ENCODE assay signal across 21 cellular contexts in genomic region chr13:58680115-58680514, GRCh38.
A peak's percentile ranks its signal among the peaks of the same experiment; 100 is the strongest.
DNase-seq lines count a peak whose midpoint lies in the region; ATAC-seq, FAIRE-seq and TF ChIP-seq lines count a peak whose summit lies in the region.
"Had no signal": no experiment of that assay in that cellular context is flagged by ENCODE, and none has a peak within 500 bp of the region (broad histone marks: within the 10 kb centered on the region; RNA-seq: fewer than 3 reads in every experiment).

No MANE protein-coding gene starts in this region.

- H3K27ac Mint-ChIP-seq in GM23338, result no peak overlapping the region
- H3K27ac Mint-ChIP-seq in neural progenitor cell, result no peak overlapping the region
- no peak overlapping the region for H3K27ac Mint-ChIP-seq in activated CD4-positive, alpha-beta memory T cell treated with anti-CD3 and anti-CD28 coated beads, Interleukin-2, amount 10 ng/mL, durations not matched to agents 7 days and 5 days

- ATAC-seq in GM23338 (peak; percentile 91), HG03095 (IDR thresholded peaks at IDR 0.05; ENCODE audit: unreplicated experiment) (no peak)
- ATAC-seq: GM12878 had no signal

- H3K9me2 ChIP-seq in GM23338 (ENCODE audit: insufficient read depth), result no peaks in the 10 kb centered on the region

- H3K56ac ChIP-seq in H1 (replicated peaks; ENCODE audit: insufficient read length, low read depth, low read length), result no peak overlapping the region

- CTCF ChIA-PET in H1 (lab: Charles Lee; ENCODE audit: partially characterized antibody), result interaction anchor here (0.5 kb wide), 1 partner anchor 794 kb away, joined by 3 read pairs; no protein-coding TSS in a partner anchor
- CTCF ChIA-PET in activated CD4-positive, alpha-beta memory T cell treated with anti-CD3 and anti-CD28 coated beads, Interleukin-2, amount 10 ng/mL, durations not matched to agents 7 days and 5 days (lab: Charles Lee), result no interaction called here

- WGBS in H1 (ENCODE audit: extremely low coverage in 1 of 2, insufficient coverage in 1 of 2, insufficient read length in 1 of 2, insufficient replicate concordance in 2 of 2, low coverage in 1 of 2, low lambda C conversion rate in 2 of 2, missing lambda C conversion rate in 1 of 2), 2 experiments, result 57% methylated on average over 4 of the region's 4 CpGs; no CpG with 5 or more reads in 1 of the 2 experiments
- no CpG with 5 or more reads among the region's 4 CpGs for WGBS in iPS DF 6.9 (ENCODE audit: insufficient coverage, insufficient read length)

- H3K4me3 Mint-ChIP-seq in GM23338 (no peak overlapping the region), neural progenitor cell (no peak overlapping the region)
- H3K4me3 Mint-ChIP-seq in activated CD4-positive, alpha-beta memory T cell treated with anti-CD3 and anti-CD28 coated beads, Interleukin-2, amount 10 ng/mL, durations not matched to agents 7 days and 5 days, result no peak overlapping the region

- H3K14ac ChIP-seq in H1 (ENCODE audit: insufficient read length), result no peak overlapping the region

- H3K4ac ChIP-seq in H1 (replicated peaks; ENCODE audit: insufficient read length, low read depth, low read length), result no peak overlapping the region

- H3F3A ChIP-seq in GM23338 (replicated peaks; ENCODE audit: low read depth) (no peaks in the 10 kb centered on the region), neural progenitor cell (ENCODE audit: low read depth) (peaks cover 18% of the 10 kb centered on the region)

- no peak overlapping the region for H2BK5ac ChIP-seq in H1 (ENCODE audit: low read depth, low read length)

- no peak overlapping the region for H3K18ac ChIP-seq in H1 (ENCODE audit: extremely low read depth, low read length)

- TF ChIP-seq EP300 in H1 (IDR thresholded peaks at IDR 0.05; ENCODE audit: borderline replicate concordance in 1 of 2, low read depth in 2 of 2, low read length in 2 of 2), result peak in 1 of 2 experiments; percentile 11; a peak in 1 of 3 replicates

- no peak overlapping the region for H3K23ac ChIP-seq in H1 (ENCODE audit: insufficient read length)

- peaks cover 14% of the 10 kb centered on the region for H3K4me1 Mint-ChIP-seq in GM23338
- H3K4me1 Mint-ChIP-seq in neural progenitor cell, result peaks cover 6% of the 10 kb centered on the region
- H3K4me1 Mint-ChIP-seq in activated CD4-positive, alpha-beta memory T cell treated with anti-CD3 and anti-CD28 coated beads, Interleukin-2, amount 10 ng/mL, durations not matched to agents 7 days and 5 days, result no peaks in the 10 kb centered on the region

- no peaks in the 10 kb centered on the region for H3K36me3 ChIP-seq in GM23338 (ENCODE audit: insufficient read depth)
- H3K36me3 ChIP-seq in H1 (ENCODE audit: control insufficient read depth in 2 of 4, insufficient read depth in 4 of 4, low read length in 3 of 4), result no peaks in the 10 kb centered on the region
- no peaks in the 10 kb centered on the region for H3K36me3 ChIP-seq in iPS DF 6.9 (ENCODE audit: control insufficient read depth, insufficient read depth, low read length)
- peaks cover 3% of the 10 kb centered on the region for H3K36me3 ChIP-seq in neural progenitor cell
- H3K36me3 ChIP-seq: SJSA1 had no signal

- H2AFZ ChIP-seq in GM23338 (no peak overlapping the region), H1 (ENCODE audit: low read length) (no peak overlapping the region), neural progenitor cell (replicated peaks) (no peak overlapping the region)
- H2AFZ ChIP-seq: PC-9 had no signal

- no peak for TF ChIP-seq POLR2A in H1 (IDR thresholded peaks at IDR 0.05; ENCODE audit: control extremely low read depth in 1 of 2, low read depth in 2 of 2, low read length in 2 of 2)

- DNase-seq in GM23338 (ENCODE audit: low spot score) (peak; percentile 57), H1 (ENCODE audit: low read depth in 1 of 2, low spot score in 2 of 2) (peak in 1 of 2 experiments; percentile 51), iPS DF 6.9 (ENCODE audit: low read depth, low spot score) (peak; percentile 43), neural progenitor cell (ENCODE audit: low spot score) (peak; percentile 48), GM10266 (ENCODE audit: extremely low spot score) (no peak)
- no peak for DNase-seq in activated CD4-positive, alpha-beta memory T cell treated with anti-CD3 and anti-CD28 coated beads, Interleukin-2, amount 10 ng/mL, durations not matched to agents 7 days and 5 days
- DNase-seq: NCI-H1048; NCI-H1417 treated with DMSO at 0.1 percent for 48 hours; NCI-H187; NCI-H2081 treated with DMSO at 0.1 percent for 48 hours; NCI-H2171 treated with DMSO at 0.1 percent for 48 hours; NCI-H345; NCI-H510A treated with DMSO at 0.1 percent for 48 hours; NCI-H748 treated with DMSO at 0.1 percent for 48 hours; NK-92 treated with Interleukin-12 subunit alpha and Interleukin-12 subunit beta, amount 100 ng/mL, for 24 hours; PC-9; Right ventricle myocardium superior; RPMI8226 had no signal

- no peak overlapping the region for H3K27ac ChIP-seq in GM23338 (ENCODE audit: low read depth)
- H3K27ac ChIP-seq in H1 (ENCODE audit: low read depth, low read length), result no peak overlapping the region
- no peak overlapping the region for H3K27ac ChIP-seq in iPS DF 6.9 (ENCODE audit: low read length)
- no peak overlapping the region for H3K27ac ChIP-seq in neural progenitor cell
- H3K27ac ChIP-seq: PC-9, SJSA1 had no signal

- peak overlapping the region; percentile 31; the same call in 1 of the 2 replicates for H3K4me2 ChIP-seq in GM23338
- H3K4me2 ChIP-seq in H1 (ENCODE audit: insufficient read depth in 1 of 2, low read depth in 2 of 2, low read length in 2 of 2), result no peak overlapping the region; a peak in 1 of 4 replicates
- no peak overlapping the region for H3K4me2 ChIP-seq in neural progenitor cell
- H3K4me2 ChIP-seq: PC-9 had no signal

- H4K5ac ChIP-seq in H1 (ENCODE audit: insufficient read length, low read depth, low read length), result no peak overlapping the region

- H3K4me1 ChIP-seq in GM23338 (ENCODE audit: insufficient read depth), result peaks cover 10% of the 10 kb centered on the region
- no peaks in the 10 kb centered on the region for H3K4me1 ChIP-seq in H1 (replicated peaks in 1 of 4; ENCODE audit: control insufficient read depth in 3 of 4, insufficient read depth in 4 of 4, low read length in 3 of 4)
- H3K4me1 ChIP-seq in iPS DF 6.9 (ENCODE audit: control insufficient read depth, insufficient read depth, low read length), result no peaks in the 10 kb centered on the region; the same call in 1 of the 2 replicates
- H3K4me1 ChIP-seq in neural progenitor cell, result no peaks in the 10 kb centered on the region
- H3K4me1 ChIP-seq: SJSA1 had no signal

- no peak overlapping the region for H2BK120ac ChIP-seq in H1 (replicated peaks; ENCODE audit: low read depth, low read length)

- H3K79me2 ChIP-seq in GM23338 (replicated peaks; ENCODE audit: insufficient read depth) (no peaks in the 10 kb centered on the region), H1 (ENCODE audit: control insufficient read depth in 1 of 2, insufficient read depth in 2 of 2, low read length in 2 of 2) (no peaks in the 10 kb centered on the region), neural progenitor cell (ENCODE audit: low read depth) (no peaks in the 10 kb centered on the region)

- H3K36me3 Mint-ChIP-seq in GM23338 (ENCODE audit: low read depth) (peaks cover 27% of the 10 kb centered on the region), neural progenitor cell (no peaks in the 10 kb centered on the region)
- H3K36me3 Mint-ChIP-seq in activated CD4-positive, alpha-beta memory T cell treated with anti-CD3 and anti-CD28 coated beads, Interleukin-2, amount 10 ng/mL, durations not matched to agents 7 days and 5 days (ENCODE audit: low read depth), result no peaks in the 10 kb centered on the region

- H3K27me3 Mint-ChIP-seq in GM23338 (ENCODE audit: insufficient read depth, low read depth, poor library complexity), result no peaks in the 10 kb centered on the region
- peaks cover 3% of the 10 kb centered on the region for H3K27me3 Mint-ChIP-seq in neural progenitor cell (ENCODE audit: insufficient read depth, low read depth)
- no peaks in the 10 kb centered on the region for H3K27me3 Mint-ChIP-seq in activated CD4-positive, alpha-beta memory T cell treated with anti-CD3 and anti-CD28 coated beads, Interleukin-2, amount 10 ng/mL, durations not matched to agents 7 days and 5 days

- no peaks in the 10 kb centered on the region for H3K23me2 ChIP-seq in H1 (ENCODE audit: low read depth, low read length)

- no peak overlapping the region for H3K9ac ChIP-seq in H1 (replicated peaks in 1 of 4; ENCODE audit: extremely low read depth in 1 of 4, low read depth in 3 of 4, low read length in 3 of 4)
- no peak overlapping the region for H3K9ac ChIP-seq in neural progenitor cell

- peak; percentile 57 for FAIRE-seq in H1 (lab: Jason Lieb, UNC)
- FAIRE-seq: GM12878 had no signal

- no peak overlapping the region for H4K8ac ChIP-seq in H1 (ENCODE audit: extremely low read depth, insufficient read depth, low read length)

- H2BK12ac ChIP-seq in H1 (ENCODE audit: low read depth, low read length), result no peak overlapping the region

- no peak overlapping the region for H4K91ac ChIP-seq in H1 (replicated peaks; ENCODE audit: insufficient read length, low read length)

- H3K9me3 Mint-ChIP-seq in GM23338 (peaks cover 27% of the 10 kb centered on the region), neural progenitor cell (peaks cover 5% of the 10 kb centered on the region)
- peaks cover 9% of the 10 kb centered on the region for H3K9me3 Mint-ChIP-seq in activated CD4-positive, alpha-beta memory T cell treated with anti-CD3 and anti-CD28 coated beads, Interleukin-2, amount 10 ng/mL, durations not matched to agents 7 days and 5 days

- no peak overlapping the region for H2BK15ac ChIP-seq in H1 (ENCODE audit: low read length)

- H3K27me3 ChIP-seq in GM23338 (ENCODE audit: insufficient read depth) (no peaks in the 10 kb centered on the region), H1 (replicated peaks in 1 of 4; ENCODE audit: control insufficient read depth in 3 of 4, extremely low read depth in 1 of 4, insufficient read depth in 3 of 4, low read length in 3 of 4) (no peaks in the 10 kb centered on the region), iPS DF 6.9 (ENCODE audit: control insufficient read depth, insufficient read depth, low read length) (no peaks in the 10 kb centered on the region), neural progenitor cell (no peaks in the 10 kb centered on the region)
- H3K27me3 ChIP-seq: SJSA1 had no signal

- H3K4me3 ChIP-seq in GM23338 (no peak overlapping the region), H1 (ENCODE audit: extremely low read depth in 1 of 4, insufficient read depth in 2 of 4, low read depth in 3 of 4, low read length in 4 of 4) (peak overlapping the region in 1 of 4 experiments; percentile 7; a peak in 1 of 8 replicates), iPS DF 6.9 (ENCODE audit: low read length) (no peak overlapping the region), neural progenitor cell (no peak overlapping the region)
- H3K4me3 ChIP-seq: GM12878, PC-9, SJSA1 had no signal

- no peak overlapping the region for H2AK5ac ChIP-seq in H1 (ENCODE audit: low read depth, low read length)

- no peak overlapping the region for H2BK20ac ChIP-seq in H1 (ENCODE audit: low read length)

- POLR2A ChIA-PET in H1 (lab: Charles Lee; ENCODE audit: partially characterized antibody), result no interaction called here
- POLR2A ChIA-PET in activated CD4-positive, alpha-beta memory T cell treated with anti-CD3 and anti-CD28 coated beads, Interleukin-2, amount 10 ng/mL, durations not matched to agents 7 days and 5 days (lab: Charles Lee), result no interaction called here

- no peaks in the 10 kb centered on the region for H3K79me1 ChIP-seq in H1 (ENCODE audit: low read depth, low read length)

- no peak for TF ChIP-seq CTCF in GM23338 (conservative IDR thresholded peaks at IDR 0.05; ENCODE audit: low read depth in 2 of 2)
- no peak for TF ChIP-seq CTCF in H1 (IDR thresholded peaks at IDR 0.05; ENCODE audit: control extremely low read depth in 1 of 3, insufficient read depth in 1 of 3, low read depth in 1 of 3, low read length in 3 of 3)
- no peak for TF ChIP-seq CTCF in neural progenitor cell (IDR thresholded peaks at IDR 0.05)
- TF ChIP-seq CTCF in GM10266 (IDR thresholded peaks at IDR 0.05; ENCODE audit: control insufficient read depth, insufficient read depth, low read depth, missing control alignments), result no peak

- no peak for TF ChIP-seq RAD21 in H1 (IDR thresholded peaks at IDR 0.05 in 1 of 2, conservative IDR thresholded peaks at IDR 0.05 in 1 of 2; ENCODE audit: low read depth in 2 of 2, low read length in 2 of 2)

- peaks cover 6 to 7% of the 10 kb centered on the region in 2 experiments for H3K9me3 ChIP-seq in H1 (ENCODE audit: insufficient read depth in 2 of 2, low read depth in 1 of 2, low read length in 1 of 2)
- no peaks in the 10 kb centered on the region for H3K9me3 ChIP-seq in iPS DF 6.9 (ENCODE audit: control insufficient read depth, insufficient read depth, low read length)
- no peaks in the 10 kb centered on the region for H3K9me3 ChIP-seq in neural progenitor cell (ENCODE audit: low read depth)
- H3K9me3 ChIP-seq: SJSA1 had no signal

- H4K20me1 ChIP-seq in GM23338 (replicated peaks; ENCODE audit: insufficient read depth), result no peaks in the 10 kb centered on the region
- H4K20me1 ChIP-seq in H1 (replicated peaks in 1 of 2; ENCODE audit: control insufficient read depth in 1 of 2, insufficient read depth in 2 of 2, low read length in 2 of 2), result no peaks in the 10 kb centered on the region
- no peaks in the 10 kb centered on the region for H4K20me1 ChIP-seq in neural progenitor cell (ENCODE audit: low read depth)

Comparison
In these comparisons a context has a peak if more than half of its experiments do, and no peak if none do; other contexts are left out.
1. DNase-seq: peak in GM23338 (single experiment), iPS DF 6.9 (single experiment) and neural progenitor cell (single experiment); none in activated CD4-positive, alpha-beta memory T cell treated with anti-CD3 and anti-CD28 coated beads, Interleukin-2, amount 10 ng/mL, durations not matched to agents 7 days and 5 days (single experiment) and GM10266 (single experiment).